ENCODE assay signal across 2 cellular contexts in genomic region chr7:130735273-130735716, GRCh38.
TF ChIP-seq lines count a peak whose summit lies in the region.

No MANE protein-coding gene starts in this region.

TF ChIP-seq in SK-N-SH, 30 proteins besides CTCF, POLR2A, EP300 and RAD21 (continued from another document):
- TF ChIP-seq REST (IDR thresholded peaks at IDR 0.05; ENCODE audit: low read depth, low read length) (no peak), RXRA (IDR thresholded peaks at IDR 0.05; ENCODE audit: borderline replicate concordance, low read depth) (no peak), SMC3 (IDR thresholded peaks at IDR 0.05; ENCODE audit: low read depth, low read length) (no peak), JUND (IDR thresholded peaks at IDR 0.05) (no peak), NRF1 (IDR thresholded peaks at IDR 0.05; ENCODE audit: low read depth, low read length) (no peak), RCOR1 (IDR thresholded peaks at IDR 0.05; ENCODE audit: low read length) (no peak), FOSL2 (IDR thresholded peaks at IDR 0.05; ENCODE audit: borderline replicate concordance, low read depth) (no peak), IRF3 (IDR thresholded peaks at IDR 0.05; ENCODE audit: low read depth, low read length) (no peak)

TF ChIP-seq in SK-N-SH treated with all-trans-retinoic acid at 6 μM for 48 hours, 23 proteins besides CTCF, POLR2A, EP300 and RAD21 (continued from another document):
- no peak for TF ChIP-seq ZNF8 (CRISPR knock-in tag; IDR thresholded peaks at IDR 0.05)
- TF ChIP-seq TOX (CRISPR knock-in tag; IDR thresholded peaks at IDR 0.05; ENCODE audit: borderline replicate concordance) = no peak
- TF ChIP-seq ZC3H10 (CRISPR knock-in tag; IDR thresholded peaks at IDR 0.05) = no peak
- no peak for TF ChIP-seq POU6F1 (CRISPR knock-in tag; IDR thresholded peaks at IDR 0.05; ENCODE audit: borderline replicate concordance, low read depth)
- no peak for TF ChIP-seq ZNF70 (CRISPR knock-in tag; IDR thresholded peaks at IDR 0.05)
- no peak for TF ChIP-seq ZFP30 (CRISPR knock-in tag; IDR thresholded peaks at IDR 0.05)
- no peak for TF ChIP-seq CSDC2 (CRISPR knock-in tag; IDR thresholded peaks at IDR 0.05)
- TF ChIP-seq RARB (CRISPR knock-in tag; IDR thresholded peaks at IDR 0.05) = no peak
- no peak for TF ChIP-seq ZNF565 (CRISPR knock-in tag; conservative IDR thresholded peaks at IDR 0.05; ENCODE audit: low read depth)
- no peak for TF ChIP-seq PATZ1 (CRISPR knock-in tag; IDR thresholded peaks at IDR 0.05; ENCODE audit: borderline replicate concordance)
- no peak for TF ChIP-seq PPARA (CRISPR knock-in tag; IDR thresholded peaks at IDR 0.05; ENCODE audit: borderline replicate concordance)
- TF ChIP-seq ARNTL (CRISPR knock-in tag; IDR thresholded peaks at IDR 0.05; ENCODE audit: borderline replicate concordance, low read depth) = no peak
TF ChIP-seq in SK-N-SH treated with all-trans-retinoic acid at 6 μM for 48 hours: peak in this region for 0.
